ENCODE assay signal across 14 cellular contexts in genomic region chr7:68904635-68905034, GRCh38.
DNase-seq lines count a peak whose midpoint lies in the region; ATAC-seq and TF ChIP-seq lines count a peak whose summit lies in the region.
"Had no signal": no experiment of that assay in that cellular context is flagged by ENCODE, and none has a peak within 500 bp of the region (broad histone marks: within the 10 kb centered on the region; RNA-seq: fewer than 3 reads in every experiment).

No MANE protein-coding gene starts in this region.

- H3K9ac ChIP-seq in adipocyte (ENCODE audit: low read length), result no peak overlapping the region

- H3K4me1 ChIP-seq in adipocyte (ENCODE audit: control insufficient read depth, insufficient read depth, low read length), result no peaks in the 10 kb centered on the region

- TF ChIP-seq CTCF in AG04449 (IDR thresholded peaks at IDR 0.05; ENCODE audit: insufficient read depth, low read length, missing control alignments) (no peak), fibroblast of pulmonary artery (IDR thresholded peaks at IDR 0.05; ENCODE audit: low read length, missing control alignments) (no peak)

- no peak for ATAC-seq in left ventricle myocardium superior
- ATAC-seq: CD8-positive, alpha-beta T cell; GM23338 had no signal

- peak; percentile 10 for DNase-seq in AG04449 (ENCODE audit: low read depth, low spot score)
- peak; percentile 13 for DNase-seq in adipocyte (ENCODE audit: low read depth)
- peak; percentile 4 for DNase-seq in fibroblast of pulmonary artery (ENCODE audit: low read depth)
- DNase-seq in stromal cell of bone marrow (ENCODE audit: low read depth), result peak; percentile 6
- no peak for DNase-seq in NCI-H748 (lab: John Stamatoyannopoulos, UW; ENCODE audit: unreplicated experiment)
- no peak for DNase-seq in SHP77 (lab: John Stamatoyannopoulos, UW)
- DNase-seq in left ventricle myocardium superior, result no peak
- DNase-seq: 8988T; ACHN; CD8-positive, alpha-beta T cell; COR-L47; H7; KG1 had no signal

- POLR2A ChIA-PET in AG04449 (lab: Yijun Ruan, JAX), result no interaction called here

- H3K27me3 ChIP-seq in adipocyte (replicated peaks; ENCODE audit: control insufficient read depth, insufficient read depth, low read length), result no peaks in the 10 kb centered on the region

- intact Hi-C loops in left ventricle myocardium superior (cut with micrococcal nuclease), result no loop called here

- H3K4me3 ChIP-seq in AG04449 (ENCODE audit: low read depth, low read length) (no peak overlapping the region), adipocyte (ENCODE audit: low read length) (no peak overlapping the region), fibroblast of pulmonary artery (replicated peaks; ENCODE audit: low read depth, low read length) (no peak overlapping the region)
- H3K4me3 ChIP-seq: GM23338 had no signal

- CTCF ChIA-PET in AG04449 (lab: Yijun Ruan, JAX), result no interaction called here

- no peaks in the 10 kb centered on the region for H3K36me3 ChIP-seq in adipocyte (ENCODE audit: control insufficient read depth, insufficient read depth, low read length, severe bottlenecking)

- no peaks in the 10 kb centered on the region for H3K9me3 ChIP-seq in adipocyte (ENCODE audit: control insufficient read depth, low read length)

Comparison
In these comparisons a context has a peak if more than half of its experiments do, and no peak if none do; other contexts are left out.
1. DNase-seq: peak in AG04449 (single experiment), adipocyte (single experiment), fibroblast of pulmonary artery (single experiment) and stromal cell of bone marrow (single experiment); none in NCI-H748 (single experiment), SHP77 (0 of 2) and left ventricle myocardium superior (single experiment).